In genomic region chr17:82858376-82859126, GRCh38 we compare ENCODE assay signal across 1 cellular context.
TF ChIP-seq lines count a peak whose summit lies in the region.

No MANE protein-coding gene starts in this region.

TF ChIP-seq in GM23338, 12 proteins besides CTCF, POLR2A, EP300 and RAD21 (continued from another document):
- TF ChIP-seq, protein P1, sequence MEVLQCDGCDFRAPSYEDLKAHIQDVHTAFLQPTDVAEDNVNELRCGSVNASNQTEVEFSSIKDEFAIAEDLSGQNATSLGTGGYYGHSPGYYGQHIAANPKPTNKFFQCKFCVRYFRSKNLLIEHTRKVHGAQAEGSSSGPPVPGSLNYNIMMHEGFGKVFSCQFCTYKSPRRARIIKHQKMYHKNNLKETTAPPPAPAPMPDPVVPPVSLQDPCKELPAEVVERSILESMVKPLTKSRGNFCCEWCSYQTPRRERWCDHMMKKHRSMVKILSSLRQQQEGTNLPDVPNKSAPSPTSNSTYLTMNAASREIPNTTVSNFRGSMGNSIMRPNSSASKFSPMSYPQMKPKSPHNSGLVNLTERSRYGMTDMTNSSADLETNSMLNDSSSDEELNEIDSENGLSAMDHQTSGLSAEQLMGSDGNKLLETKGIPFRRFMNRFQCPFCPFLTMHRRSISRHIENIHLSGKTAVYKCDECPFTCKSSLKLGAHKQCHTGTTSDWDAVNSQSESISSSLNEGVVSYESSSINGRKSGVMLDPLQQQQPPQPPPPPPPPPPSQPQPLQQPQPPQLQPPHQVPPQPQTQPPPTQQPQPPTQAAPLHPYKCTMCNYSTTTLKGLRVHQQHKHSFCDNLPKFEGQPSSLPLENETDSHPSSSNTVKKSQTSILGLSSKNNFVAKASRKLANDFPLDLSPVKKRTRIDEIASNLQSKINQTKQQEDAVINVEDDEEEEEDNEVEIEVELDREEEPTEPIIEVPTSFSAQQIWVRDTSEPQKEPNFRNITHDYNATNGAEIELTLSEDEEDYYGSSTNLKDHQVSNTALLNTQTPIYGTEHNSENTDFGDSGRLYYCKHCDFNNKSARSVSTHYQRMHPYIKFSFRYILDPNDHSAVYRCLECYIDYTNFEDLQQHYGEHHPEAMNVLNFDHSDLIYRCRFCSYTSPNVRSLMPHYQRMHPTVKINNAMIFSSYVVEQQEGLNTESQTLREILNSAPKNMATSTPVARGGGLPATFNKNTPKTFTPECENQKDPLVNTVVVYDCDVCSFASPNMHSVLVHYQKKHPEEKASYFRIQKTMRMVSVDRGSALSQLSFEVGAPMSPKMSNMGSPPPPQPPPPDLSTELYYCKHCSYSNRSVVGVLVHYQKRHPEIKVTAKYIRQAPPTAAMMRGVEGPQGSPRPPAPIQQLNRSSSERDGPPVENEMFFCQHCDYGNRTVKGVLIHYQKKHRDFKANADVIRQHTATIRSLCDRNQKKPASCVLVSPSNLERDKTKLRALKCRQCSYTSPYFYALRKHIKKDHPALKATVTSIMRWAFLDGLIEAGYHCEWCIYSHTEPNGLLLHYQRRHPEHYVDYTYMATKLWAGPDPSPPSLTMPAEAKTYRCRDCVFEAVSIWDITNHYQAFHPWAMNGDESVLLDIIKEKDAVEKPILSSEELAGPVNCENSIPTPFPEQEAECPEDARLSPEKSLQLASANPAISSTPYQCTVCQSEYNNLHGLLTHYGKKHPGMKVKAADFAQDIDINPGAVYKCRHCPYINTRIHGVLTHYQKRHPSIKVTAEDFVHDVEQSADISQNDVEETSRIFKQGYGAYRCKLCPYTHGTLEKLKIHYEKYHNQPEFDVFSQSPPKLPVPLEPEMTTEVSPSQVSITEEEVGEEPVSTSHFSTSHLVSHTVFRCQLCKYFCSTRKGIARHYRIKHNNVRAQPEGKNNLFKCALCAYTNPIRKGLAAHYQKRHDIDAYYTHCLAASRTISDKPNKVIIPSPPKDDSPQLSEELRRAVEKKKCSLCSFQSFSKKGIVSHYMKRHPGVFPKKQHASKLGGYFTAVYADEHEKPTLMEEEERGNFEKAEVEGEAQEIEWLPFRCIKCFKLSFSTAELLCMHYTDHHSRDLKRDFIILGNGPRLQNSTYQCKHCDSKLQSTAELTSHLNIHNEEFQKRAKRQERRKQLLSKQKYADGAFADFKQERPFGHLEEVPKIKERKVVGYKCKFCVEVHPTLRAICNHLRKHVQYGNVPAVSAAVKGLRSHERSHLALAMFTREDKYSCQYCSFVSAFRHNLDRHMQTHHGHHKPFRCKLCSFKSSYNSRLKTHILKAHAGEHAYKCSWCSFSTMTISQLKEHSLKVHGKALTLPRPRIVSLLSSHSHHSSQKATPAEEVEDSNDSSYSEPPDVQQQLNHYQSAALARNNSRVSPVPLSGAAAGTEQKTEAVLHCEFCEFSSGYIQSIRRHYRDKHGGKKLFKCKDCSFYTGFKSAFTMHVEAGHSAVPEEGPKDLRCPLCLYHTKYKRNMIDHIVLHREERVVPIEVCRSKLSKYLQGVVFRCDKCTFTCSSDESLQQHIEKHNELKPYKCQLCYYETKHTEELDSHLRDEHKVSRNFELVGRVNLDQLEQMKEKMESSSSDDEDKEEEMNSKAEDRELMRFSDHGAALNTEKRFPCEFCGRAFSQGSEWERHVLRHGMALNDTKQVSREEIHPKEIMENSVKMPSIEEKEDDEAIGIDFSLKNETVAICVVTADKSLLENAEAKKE (CRISPR knock-in tag; IDR thresholded peaks at IDR 0.05) = no peak
- TF ChIP-seq EZH2 (IDR thresholded peaks at IDR 0.05; ENCODE audit: low read depth, unreplicated experiment) (no peak), EZH2phosphoT487 (IDR thresholded peaks at IDR 0.05; ENCODE audit: unreplicated experiment) (no peak), ZNF114 (CRISPR knock-in tag; IDR thresholded peaks at IDR 0.05) (no peak), NANOG (IDR thresholded peaks at IDR 0.05; ENCODE audit: borderline replicate concordance) (no peak)
